Comparison of ENCODE assay signal across 10 cellular contexts in the genomic region with DNA sequence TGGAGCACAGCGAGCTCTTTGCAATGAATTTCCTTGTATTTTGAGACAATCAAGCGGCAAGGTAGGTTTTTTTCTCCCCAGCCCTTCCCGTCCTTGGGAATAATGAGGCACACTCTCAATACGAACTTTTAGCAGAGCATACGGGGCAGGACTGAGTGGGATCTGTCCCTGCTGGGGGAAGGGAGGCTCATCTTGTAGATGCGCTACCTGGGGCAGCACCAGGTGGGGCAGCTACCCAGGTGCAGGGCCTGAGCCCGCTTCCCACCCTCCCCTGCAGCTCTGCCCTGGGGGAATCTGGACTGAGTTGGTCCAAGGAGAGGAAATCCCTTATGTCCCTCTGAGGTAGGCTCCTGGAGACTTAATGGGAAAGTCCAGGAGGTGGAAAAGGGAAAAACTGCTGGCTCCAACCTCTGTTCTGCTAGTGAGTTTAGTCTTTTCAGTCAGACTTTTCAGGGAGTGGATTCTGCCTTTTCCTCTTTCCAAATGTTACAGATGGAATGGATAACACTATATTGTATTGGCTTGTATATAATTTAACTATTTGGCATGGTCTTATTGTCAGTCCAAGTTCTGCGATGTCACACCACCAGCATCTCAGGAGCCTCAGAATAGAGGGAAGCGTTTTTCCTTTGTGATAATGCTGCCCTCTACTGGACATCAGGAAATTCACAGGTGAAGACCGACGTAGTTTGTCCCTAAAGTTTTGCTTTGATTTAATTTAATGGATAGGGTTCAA. TPM values are rescaled to one million over a fixed set of nuclear protein-coding genes. Genes with fewer than 3 reads are reported as not detected.
A peak's percentile ranks its signal among the peaks of the same experiment; 100 is the strongest.
DNase-seq lines count a peak whose midpoint lies in the region; ATAC-seq and TF ChIP-seq lines count a peak whose summit lies in the region.
"Had no signal": no experiment of that assay in that cellular context is flagged by ENCODE, and none has a peak within 500 bp of the region (broad histone marks: within the 10 kb centered on the region; RNA-seq: fewer than 3 reads in every experiment).

No MANE protein-coding gene starts in this region.

- H4K5ac ChIP-seq in IMR-90 (ENCODE audit: low read depth, low read length) = no peak overlapping the region

- H3K14ac ChIP-seq in IMR-90 (replicated peaks; ENCODE audit: low read depth, low read length) = no peak overlapping the region

- H3K18ac ChIP-seq in IMR-90 (ENCODE audit: low read depth, low read length) = no peak overlapping the region

- H3K23ac ChIP-seq in IMR-90 (ENCODE audit: low read depth, low read length) = no peak overlapping the region

- no peaks in the 10 kb centered on the region for H3K9me1 ChIP-seq in IMR-90 (ENCODE audit: insufficient read depth, low read length)

- H2BK20ac ChIP-seq in IMR-90 (ENCODE audit: low read depth, low read length) = no peak overlapping the region

- H3K56ac ChIP-seq in IMR-90 (ENCODE audit: extremely low read depth, insufficient read depth, low read length) = no peak overlapping the region

- CTCF ChIA-PET in IMR-90 (lab: Yijun Ruan, JAX) = no interaction called here

- no peak overlapping the region for H2AFZ ChIP-seq in IMR-90 (replicated peaks; ENCODE audit: low read length, poor library complexity)

- no peak for TF ChIP-seq POLR2A in IMR-90 (IDR thresholded peaks at IDR 0.05; ENCODE audit: low read depth, low read length)
- no peak for TF ChIP-seq POLR2A in erythroblast (IDR thresholded peaks at IDR 0.05; ENCODE audit: low read length)

- H3K4me1 ChIP-seq in IMR-90 (ENCODE audit: control insufficient read depth, insufficient read depth, low read length) = no peaks in the 10 kb centered on the region

- POLR2A ChIA-PET in IMR-90 (lab: Charles Lee; ENCODE audit: unreplicated experiment) = no interaction called here

- no peak overlapping the region for H2BK5ac ChIP-seq in IMR-90 (ENCODE audit: low read depth, low read length, poor library complexity, severe bottlenecking)

- H3K36me3 ChIP-seq in IMR-90 (ENCODE audit: control insufficient read depth, insufficient read depth, low read length) = no peaks in the 10 kb centered on the region

- H3K9me3 Mint-ChIP-seq in natural killer cell = no peaks in the 10 kb centered on the region

- no peak overlapping the region for H3K27ac Mint-ChIP-seq in natural killer cell

- no peak overlapping the region for H2BK120ac ChIP-seq in IMR-90 (ENCODE audit: low read depth, low read length)

- H3K36me3 Mint-ChIP-seq in natural killer cell = no peaks in the 10 kb centered on the region

- no peak overlapping the region for H3K27ac ChIP-seq in IMR-90 (ENCODE audit: insufficient read depth, low read length)
- H3K27ac ChIP-seq: epithelial cell of prostate had no signal

- no peak overlapping the region for H4K8ac ChIP-seq in IMR-90 (ENCODE audit: low read depth in 2 of 2, low read length in 2 of 2)

- no peaks in the 10 kb centered on the region for H3K9me3 ChIP-seq in IMR-90 (ENCODE audit: control insufficient read depth, insufficient read depth, low read length)

- TF ChIP-seq RAD21 in IMR-90 (IDR thresholded peaks at IDR 0.05; ENCODE audit: low read length) = peak; percentile 73

- H2AK5ac ChIP-seq in IMR-90 (ENCODE audit: low read depth, low read length) = no peak overlapping the region

- dilution Hi-C loops in IMR-90 (cut with HindIII; ENCODE audit: low sequenced_read_pairs, unreplicated experiment) = no loop called here

- no peaks in the 10 kb centered on the region for H3K27me3 ChIP-seq in IMR-90 (ENCODE audit: control insufficient read depth, insufficient read depth, low read length)

- intact Hi-C loops in IMR-90 (cut with micrococcal nuclease) (loop anchor here (1.0 to 5.0 kb wide), 4 partner anchors 130 to 476 kb away; no protein-coding TSS in a partner anchor), natural killer cell (cut with micrococcal nuclease) (loop anchor here (1.0 kb wide), 2 partner anchors 130 to 377 kb away; no protein-coding TSS in a partner anchor)

- ATAC-seq in IMR-90 (ENCODE audit: low read depth) (peak; percentile 80; the same call in 1 of the 2 replicates), natural killer cell (peak in 2 of 3 donors; percentile 65 to 70), GM21786 (IDR thresholded peaks at IDR 0.05; ENCODE audit: unreplicated experiment) (no peak)
- ATAC-seq in activated CD4-positive, CD25-positive, alpha-beta regulatory T cell treated with anti-CD3 and anti-CD28 coated beads, Interleukin-2, amount 50 U/mL, for 24 hours = no peak

- no TSS peak for BruUV-seq in IMR-90 (replicated peaks; lab: Mats Ljungman, UMichigan)

- H2AK9ac ChIP-seq in IMR-90 (replicated peaks; ENCODE audit: low read depth, low read length, poor library complexity) = no peak overlapping the region

- H3K4me2 ChIP-seq in IMR-90 (ENCODE audit: low read depth, low read length) = no peak overlapping the region

- WGBS in IMR-90 (ENCODE audit: extremely low coverage in 2 of 2, insufficient read length in 1 of 2), 2 experiments = no CpG with 5 or more reads among the region's 11 CpGs

- TF ChIP-seq CTCF in IMR-90 (conservative IDR thresholded peaks at IDR 0.05; ENCODE audit: low read depth, low read length) (peak; percentile 71), natural killer cell (IDR thresholded peaks at IDR 0.05) (peak; percentile 92)

- H3K79me1 ChIP-seq in IMR-90 (ENCODE audit: low read depth in 1 of 2, low read length in 2 of 2) = no peaks in the 10 kb centered on the region

- H3K4me1 Mint-ChIP-seq in natural killer cell = no peaks in the 10 kb centered on the region

- no peak overlapping the region for H2BK15ac ChIP-seq in IMR-90 (ENCODE audit: low read depth, low read length)

- in situ Hi-C loops in IMR-90 (cut with MboI; ENCODE audit: low sequenced_read_pairs) (loop anchor here (5.0 to 10.0 kb wide), 3 partner anchors 130 to 378 kb away; no protein-coding TSS in a partner anchor), SK-MEL-5 (cut with HindIII; ENCODE audit: low pct_unique_long_range_greater_than_20kb, low sequenced_read_pairs) (no loop called here)

- no peak overlapping the region for H4K91ac ChIP-seq in IMR-90 (ENCODE audit: insufficient read depth, low read depth, low read length)

- no peaks in the 10 kb centered on the region for H4K20me1 ChIP-seq in IMR-90 (ENCODE audit: insufficient read depth, low read length)

- H3K27me3 Mint-ChIP-seq in natural killer cell (ENCODE audit: low read depth in 2 of 2) = peaks cover 8 to 12% of the 10 kb centered on the region in 2 donors

- H3K9ac ChIP-seq in IMR-90 (ENCODE audit: low read depth, low read length) = no peak overlapping the region

- no peak overlapping the region for H3K4me3 Mint-ChIP-seq in natural killer cell

- H3K4me3 ChIP-seq in IMR-90 (ENCODE audit: insufficient read depth, low read depth, low read length) = no peak overlapping the region

- DNase-seq in 8988T (peak; percentile 48), DMS79 treated with DMSO at 0.1 percent for 48 hours (lab: John Stamatoyannopoulos, UW) (peak; percentile 18), IMR-90 (peak; percentile 45), SK-MEL-5 (ENCODE audit: low read depth, low spot score) (peak; percentile 63), erythroblast (lab: John Stamatoyannopoulos, UW) (peak; percentile 29 to 59), natural killer cell (no peak)

- no peak overlapping the region for H3K4ac ChIP-seq in IMR-90 (ENCODE audit: low read depth, low read length)

TF ChIP-seq in IMR-90, 13 proteins besides CTCF, POLR2A, EP300 and RAD21:
- TF ChIP-seq SMC3 (IDR thresholded peaks at IDR 0.05; ENCODE audit: low read depth, low read length) = peak; percentile 49; the same call in 1 of the 2 replicates
- TF ChIP-seq FOS (IDR thresholded peaks at IDR 0.05; ENCODE audit: low read depth, low read length) = no peak
- TF ChIP-seq MXI1 (IDR thresholded peaks at IDR 0.05; ENCODE audit: borderline replicate concordance, low read depth, low read length) = no peak
- no peak for TF ChIP-seq RFX5 (IDR thresholded peaks at IDR 0.05; ENCODE audit: low read depth, low read length)
- no peak for TF ChIP-seq CEBPB (IDR thresholded peaks at IDR 0.05; ENCODE audit: low read depth, low read length)
- TF ChIP-seq MAFK (IDR thresholded peaks at IDR 0.05; ENCODE audit: low read depth, low read length) = no peak

RNA-seq across cellular contexts. Expression of gene CES1, which starts 9.6 kb away (rescaled TPM):
- total RNA-seq in IMR-90 (2012; rRNA removed) (not detected in 2 replicates), natural killer cell (1 to 10 TPM; 1.4 to 3.4 (median 1.7) TPM)
- polyA plus RNA-seq in IMR-90 (2012; rRNA removed) = 0.03 and 0.04 TPM in 2 replicates
- 0.40 TPM in 1 of 2 replicates, not detected in the other for polyA plus RNA-seq in IMR-90 (2012; cell fraction: cytosol; rRNA removed)
- 0.05 TPM in 1 of 2 replicates, not detected in the other for polyA plus RNA-seq in IMR-90 (2012; cell fraction: nucleus; rRNA removed; ENCODE audit: low replicate concordance)
- 2.3 and 2.6 TPM in 2 replicates for total RNA-seq in SK-MEL-5 (2014; rRNA removed; shearing (Covaris generic))
- polyA plus RNA-seq in SK-MEL-5 (2015; cell fraction: cytosol; rRNA removed) = 0.79 and 1.7 TPM in 2 replicates
- polyA plus RNA-seq in SK-MEL-5 (2015; cell fraction: nucleus; rRNA removed) = not detected in 2 replicates

RNA-seq across cellular contexts. Expression of gene CES5A, which starts 32.6 kb away (rescaled TPM):
- total RNA-seq in IMR-90 (2012; rRNA removed) (not detected in 2 replicates), natural killer cell (not detected)
- polyA plus RNA-seq in IMR-90 (2012; rRNA removed) = not detected in 2 replicates
- not detected in 2 replicates for polyA plus RNA-seq in IMR-90 (2012; cell fraction: cytosol; rRNA removed)
- not detected in 2 replicates for polyA plus RNA-seq in IMR-90 (2012; cell fraction: nucleus; rRNA removed; ENCODE audit: low replicate concordance)
- 1.0 and 1.5 TPM in 2 replicates for total RNA-seq in SK-MEL-5 (2014; rRNA removed; shearing (Covaris generic))
- 0.72 and 0.86 TPM in 2 replicates for polyA plus RNA-seq in SK-MEL-5 (2015; cell fraction: cytosol; rRNA removed)
- polyA plus RNA-seq in SK-MEL-5 (2015; cell fraction: nucleus; rRNA removed) = 0.27 and 0.56 TPM in 2 replicates
- total RNA-seq: urinary bladder had no signal
- polyA plus RNA-seq: urinary bladder had no signal

Comparison
In these comparisons a context has a peak if more than half of its experiments do, and no peak if none do; other contexts are left out.
1. ATAC-seq: peak in IMR-90 (single experiment) and natural killer cell (2 of 3); none in activated CD4-positive, CD25-positive, alpha-beta regulatory T cell treated with anti-CD3 and anti-CD28 coated beads, Interleukin-2, amount 50 U/mL, for 24 hours (0 of 2) and GM21786 (single experiment).